Comparison of ENCODE assay signal across 1 cellular context in genomic region chr2:219509780-219510511, GRCh38.
TF ChIP-seq lines count a peak whose summit lies in the region.

No MANE protein-coding gene starts in this region.

TF ChIP-seq in K562, 482 proteins besides CTCF, POLR2A, EP300 and RAD21 (continues in another document):
- TF ChIP-seq STAT5B (CRISPR knock-in tag; IDR thresholded peaks at IDR 0.05) (no peak), MED1 (CRISPR knock-in tag; IDR thresholded peaks at IDR 0.05; ENCODE audit: borderline replicate concordance) (no peak), UBTF (IDR thresholded peaks at IDR 0.05; ENCODE audit: borderline replicate concordance in 1 of 2, low read depth in 2 of 2, low read length in 2 of 2) (no peak), THRA (IDR thresholded peaks at IDR 0.05) (no peak), ZBTB7A (IDR thresholded peaks at IDR 0.05; ENCODE audit: borderline replicate concordance, control insufficient read depth, low read depth, low read length) (peak; percentile 95), NEUROD1 (IDR thresholded peaks at IDR 0.05; ENCODE audit: borderline replicate concordance, low read depth, low read length, partially characterized antibody) (peak; percentile 83), RFX1 (IDR thresholded peaks at IDR 0.05) (no peak), THAP7 (CRISPR knock-in tag; IDR thresholded peaks at IDR 0.05) (no peak), ZMIZ1 (IDR thresholded peaks at IDR 0.05; ENCODE audit: low read depth in 2 of 2, low read length in 2 of 2) (peak in 1 of 2 experiments; percentile 94; a peak in 2 of 4 replicates), CREM (IDR thresholded peaks at IDR 0.05; ENCODE audit: low read depth) (peak; percentile 76), HNRNPL (IDR thresholded peaks at IDR 0.05; ENCODE audit: low read depth, low read length) (peak; percentile 60; the same call in 1 of the 2 replicates), KAT7 (CRISPR knock-in tag; IDR thresholded peaks at IDR 0.05; ENCODE audit: borderline replicate concordance) (no peak), ZBTB49 (CRISPR knock-in tag; IDR thresholded peaks at IDR 0.05; ENCODE audit: borderline replicate concordance) (no peak), E2F5 (CRISPR knock-in tag; IDR thresholded peaks at IDR 0.05) (no peak), NELFE (IDR thresholded peaks at IDR 0.05; ENCODE audit: insufficient read depth, insufficient read length) (no peak), TAF1 (IDR thresholded peaks at IDR 0.05; ENCODE audit: control insufficient read depth, extremely low read depth, insufficient read depth, low read length, severe bottlenecking) (no peak), MEIS2 (IDR thresholded peaks at IDR 0.05; ENCODE audit: partially characterized antibody) (peak; percentile 12), ZNF174 (CRISPR knock-in tag; IDR thresholded peaks at IDR 0.05) (no peak), CBX3 (IDR thresholded peaks at IDR 0.05; ENCODE audit: borderline replicate concordance in 1 of 2, low read length in 2 of 2) (no peak), CHD2 (IDR thresholded peaks at IDR 0.05; ENCODE audit: low read depth, low read length) (0 out of 2 replicates have a peak, but pooled peaks have one; percentile 34), PRPF4 (IDR thresholded peaks at IDR 0.05; ENCODE audit: insufficient read depth, low read depth, low read length, poor library complexity, severe bottlenecking) (no peak), MCM2 (IDR thresholded peaks at IDR 0.05; ENCODE audit: low read depth) (no peak), ZNF143 (CRISPR knock-in tag; IDR thresholded peaks at IDR 0.05) (no peak), ZNF277 (CRISPR knock-in tag; IDR thresholded peaks at IDR 0.05; ENCODE audit: borderline replicate concordance) (no peak), ZNF384 (IDR thresholded peaks at IDR 0.05; ENCODE audit: low read depth, low read length) (no peak), CEBPG (CRISPR knock-in tag; IDR thresholded peaks at IDR 0.05) (0 out of 2 replicates have a peak, but pooled peaks have one; percentile 12), CEBPG (tag; conservative IDR thresholded peaks at IDR 0.05 in 1 of 2, IDR thresholded peaks at IDR 0.05 in 1 of 2) (no peak), ZNF589 (CRISPR knock-in tag; IDR thresholded peaks at IDR 0.05; ENCODE audit: low read depth) (peak; percentile 65; the same call in 1 of the 2 replicates), PRMT5 (CRISPR knock-in tag; IDR thresholded peaks at IDR 0.05) (no peak), ESRRB (CRISPR knock-in tag; IDR thresholded peaks at IDR 0.05; ENCODE audit: borderline replicate concordance) (no peak), ZBTB17 (CRISPR knock-in tag; IDR thresholded peaks at IDR 0.05) (no peak), ARID4B (CRISPR knock-in tag; IDR thresholded peaks at IDR 0.05) (peak; percentile 86), ZZZ3 (IDR thresholded peaks at IDR 0.05) (no peak), MCM5 (IDR thresholded peaks at IDR 0.05; ENCODE audit: low read depth) (no peak), SIX5 (IDR thresholded peaks at IDR 0.05; ENCODE audit: borderline replicate concordance in 1 of 2, insufficient read depth in 1 of 2, low read depth in 1 of 2, low read length in 2 of 2) (no peak), GATAD2B (IDR thresholded peaks at IDR 0.05; ENCODE audit: borderline replicate concordance) (peak; percentile 45; the same call in 1 of the 2 replicates), ZNF12 (CRISPR knock-in tag; IDR thresholded peaks at IDR 0.05) (no peak), BRD4 (IDR thresholded peaks at IDR 0.05) (no peak), MTA2 (IDR thresholded peaks at IDR 0.05; ENCODE audit: low read depth) (peak; percentile 97), GMEB1 (CRISPR knock-in tag; IDR thresholded peaks at IDR 0.05) (no peak), MECOM (CRISPR knock-in tag; IDR thresholded peaks at IDR 0.05) (0 out of 2 replicates have a peak, but pooled peaks have one; percentile 18), MYBL2 (IDR thresholded peaks at IDR 0.05; ENCODE audit: low read depth) (no peak), MYBL2 (CRISPR knock-in tag; IDR thresholded peaks at IDR 0.05; ENCODE audit: borderline replicate concordance) (no peak), RAD51 (IDR thresholded peaks at IDR 0.05; ENCODE audit: borderline replicate concordance, low read depth) (no peak), ZNF347 (CRISPR knock-in tag; IDR thresholded peaks at IDR 0.05; ENCODE audit: low read depth) (no peak), RB1 (IDR thresholded peaks at IDR 0.05; ENCODE audit: low read depth) (peak; percentile 46)
